Comparison of ENCODE assay signal across 14 cellular contexts in the genomic region with DNA sequence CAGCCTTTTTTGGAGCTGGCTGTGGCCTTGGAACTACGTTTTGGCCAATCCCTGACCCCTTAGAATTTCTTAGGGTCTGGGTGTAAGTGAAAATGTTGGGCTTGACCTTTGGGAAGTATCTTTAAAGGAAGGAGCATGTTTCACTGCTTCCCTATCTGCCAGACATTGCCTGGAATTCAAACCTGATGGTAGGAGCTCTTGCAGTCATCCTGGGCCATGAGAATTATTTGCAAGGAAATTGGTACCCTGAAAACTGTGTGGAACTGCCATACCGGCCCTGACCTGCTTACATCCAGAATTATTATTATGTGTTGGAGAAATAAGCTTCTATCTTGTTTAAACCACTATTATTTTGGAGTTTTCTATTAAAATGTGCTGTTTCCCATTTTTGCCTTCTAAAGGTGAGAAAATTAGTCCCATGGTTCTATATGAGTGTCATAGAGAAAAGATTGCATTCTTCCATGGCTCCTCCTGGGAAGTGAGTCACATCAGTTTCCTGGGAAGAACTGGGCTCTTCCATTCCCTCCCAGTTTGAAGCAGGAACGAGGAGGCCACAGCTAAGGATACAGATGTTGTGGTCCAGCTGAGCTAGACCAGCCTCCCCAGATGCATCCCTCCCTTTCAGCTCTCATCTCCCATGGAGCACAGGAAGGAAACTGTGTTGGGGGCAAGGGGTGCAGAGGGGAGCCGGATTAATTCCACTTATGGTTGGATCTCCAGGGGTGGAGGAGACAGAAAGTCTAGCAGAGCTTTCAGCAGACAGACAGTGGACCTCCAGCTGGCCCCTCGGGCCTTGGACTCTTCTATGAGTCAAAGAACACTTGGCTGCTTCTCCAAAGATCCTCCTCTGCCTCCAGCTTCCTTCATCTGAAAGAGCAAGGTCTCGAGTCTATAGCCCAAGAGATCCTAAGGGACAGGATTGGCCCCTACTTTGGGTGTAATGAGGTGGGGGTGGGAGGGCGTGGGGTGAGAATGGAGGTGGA. TPM values are rescaled to one million over a fixed set of nuclear protein-coding genes. Genes with fewer than 3 reads are reported as not detected.
DNase-seq lines count a peak whose midpoint lies in the region; FAIRE-seq and TF ChIP-seq lines count a peak whose summit lies in the region.
"Had no signal": no experiment of that assay in that cellular context is flagged by ENCODE, and none has a peak within 500 bp of the region (broad histone marks: within the 10 kb centered on the region; RNA-seq: fewer than 3 reads in every experiment).

No MANE protein-coding gene starts in this region.

- peaks cover 34% of the 10 kb centered on the region for H3K4me1 Mint-ChIP-seq in nephron

- no peak overlapping the region for H3K4me3 Mint-ChIP-seq in nephron

- H3K36me3 Mint-ChIP-seq in nephron (ENCODE audit: low read depth): peaks cover 4% of the 10 kb centered on the region

- no peaks in the 10 kb centered on the region for H3K27me3 ChIP-seq in bronchial epithelial cell (ENCODE audit: control insufficient read depth, insufficient read depth, low read length)
- H3K27me3 ChIP-seq in brain microvascular endothelial cell (replicated peaks): no peaks in the 10 kb centered on the region
- H3K27me3 ChIP-seq: pancreas had no signal

- H3K27ac Mint-ChIP-seq in nephron: peak overlapping the region in 2 of 3 experiments; percentile 37 to 45

- H3K9me3 Mint-ChIP-seq in nephron: no peaks in the 10 kb centered on the region

- in situ Hi-C loops in brain microvascular endothelial cell (cut with HindIII; ENCODE audit: low pct_ligation_motif_present, low sequenced_read_pairs): no loop called here

- peaks cover 6% of the 10 kb centered on the region for H3K27me3 Mint-ChIP-seq in nephron (ENCODE audit: low read depth)

- no peaks in the 10 kb centered on the region for H3K36me3 ChIP-seq in bronchial epithelial cell (ENCODE audit: control insufficient read depth, insufficient read depth, low read length)
- H3K36me3 ChIP-seq in brain microvascular endothelial cell (replicated peaks): no peaks in the 10 kb centered on the region
- H3K36me3 ChIP-seq: pancreas had no signal

- H3K27ac ChIP-seq in brain microvascular endothelial cell: no peak overlapping the region
- H3K27ac ChIP-seq: pancreas had no signal

- H3K4me3 ChIP-seq in bronchial epithelial cell (ENCODE audit: low read depth, low read length) (no peak overlapping the region), brain microvascular endothelial cell (ENCODE audit: low read depth, low read length) (no peak overlapping the region)
- H3K4me3 ChIP-seq: pancreas, smooth muscle cell had no signal

- TF ChIP-seq CTCF in bronchial epithelial cell (IDR thresholded peaks at IDR 0.05; ENCODE audit: insufficient read depth, low read length, severe bottlenecking) (no peak), nephron (IDR thresholded peaks at IDR 0.05; ENCODE audit: unreplicated experiment in 3 of 3) (no peak), brain microvascular endothelial cell (IDR thresholded peaks at IDR 0.05; ENCODE audit: low read depth, low read length, missing control alignments) (no peak)

- FAIRE-seq in HTR-8/SVneo (lab: Jason Lieb, UNC) (peak; percentile 59), bronchial epithelial cell (lab: Jason Lieb, UNC) (no peak)
- FAIRE-seq: pancreas had no signal

- peak; percentile 62 for DNase-seq in Daoy (ENCODE audit: low read depth)
- no peak for DNase-seq in HTR-8/SVneo (ENCODE audit: insufficient read length, low spot score)
- peak; percentile 71 for DNase-seq in bronchial epithelial cell (ENCODE audit: low read depth)
- DNase-seq in brain microvascular endothelial cell: no peak
- DNase-seq in NCI-H2107 treated with DMSO at 0.1 percent for 48 hours (lab: John Stamatoyannopoulos, UW; ENCODE audit: unreplicated experiment): no peak
- DNase-seq in stimulated activated naive CD4-positive, alpha-beta T cell (lab: John Stamatoyannopoulos, UW): no peak
- DNase-seq: activated CD8-positive, alpha-beta memory T cell treated with anti-CD3 and anti-CD28 coated beads, Interleukin-2, amount 50 U/mL, for 48 hours; C1 segment of cervical spinal cord; DMS53; NCI-H1417; pancreas; T-helper 9 cell had no signal

RNA-seq across cellular contexts. Expression of a gene that starts 9.7 kb away (rescaled TPM):
- 4.4 and 8.0 TPM in 2 replicates for total RNA-seq in Daoy (2014; rRNA removed; shearing (Covaris generic))
- total RNA-seq in bronchial epithelial cell: 52.1 and 56.6 TPM in 2 replicates

RNA-seq across cellular contexts. Expression of a gene that starts 37.6 kb away (rescaled TPM):
- total RNA-seq in Daoy (2014; rRNA removed; shearing (Covaris generic)): 72.0 and 87.9 TPM in 2 replicates
- 60.6 and 83.7 TPM in 2 replicates for total RNA-seq in bronchial epithelial cell

RNA-seq across cellular contexts. Expression of a gene that starts 42.0 kb away (rescaled TPM):
- total RNA-seq in Daoy (2014; rRNA removed; shearing (Covaris generic)): 6.6 and 9.8 TPM in 2 replicates
- 1.5 and 6.1 TPM in 2 replicates for total RNA-seq in bronchial epithelial cell
- total RNA-seq: smooth muscle cell had no signal

Comparison
In these comparisons a context has a peak if more than half of its experiments do, and no peak if none do; other contexts are left out.
1. DNase-seq: peak in Daoy (single experiment) and bronchial epithelial cell (single experiment); none in HTR-8/SVneo (single experiment), brain microvascular endothelial cell (single experiment), NCI-H2107 treated with DMSO at 0.1 percent for 48 hours (single experiment) and stimulated activated naive CD4-positive, alpha-beta T cell (0 of 6).